ENCODE assay signal across 12 cellular contexts in the genomic region with DNA sequence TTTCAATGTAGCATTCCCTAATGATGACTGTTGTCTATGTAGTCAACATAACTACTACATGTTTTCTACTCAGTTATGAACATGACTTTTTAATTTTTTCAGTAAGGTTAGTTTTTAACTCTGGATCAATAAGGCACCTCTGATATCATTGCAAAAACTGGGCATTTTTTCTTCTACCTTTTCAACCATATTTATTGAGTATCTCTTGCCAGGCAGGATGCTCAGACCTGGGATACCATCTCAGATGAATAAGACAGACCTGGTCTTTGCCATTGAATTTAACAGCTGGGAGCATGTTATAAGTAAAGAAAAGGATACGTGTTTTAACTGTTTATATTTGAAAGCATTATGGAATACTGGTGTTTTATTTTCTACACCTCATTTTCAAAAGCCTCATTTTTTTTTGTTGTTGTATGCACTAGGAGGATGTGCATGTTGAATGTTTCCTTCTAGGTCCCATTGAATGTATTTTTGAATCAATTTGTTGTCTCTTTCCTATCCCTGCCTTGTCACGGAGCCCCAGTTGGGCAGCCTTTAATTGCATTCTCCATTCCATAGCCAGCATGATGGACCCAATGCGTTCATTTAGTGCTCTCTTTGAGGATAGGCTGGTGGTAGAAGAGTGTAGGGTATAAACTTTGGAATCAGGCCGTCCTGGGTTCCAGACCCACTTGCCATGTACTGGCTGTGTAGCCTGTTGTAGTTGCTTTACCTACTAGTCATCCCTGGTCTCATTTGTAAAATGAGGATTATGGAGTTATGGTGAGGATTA. TPM values are rescaled to one million over a fixed set of nuclear protein-coding genes. Genes with fewer than 3 reads are reported as not detected.
DNase-seq lines count a peak whose midpoint lies in the region; ATAC-seq, FAIRE-seq and TF ChIP-seq lines count a peak whose summit lies in the region.
"Had no signal": no experiment of that assay in that cellular context is flagged by ENCODE, and none has a peak within 500 bp of the region (broad histone marks: within the 10 kb centered on the region; RNA-seq: fewer than 3 reads in every experiment).

No MANE protein-coding gene starts in this region.

- TF ChIP-seq POLR2A in HCT116 (IDR thresholded peaks at IDR 0.05; ENCODE audit: borderline replicate concordance, extremely low read depth, insufficient read depth, insufficient read length) = no peak

- intact Hi-C loops in HCT116 (cut with micrococcal nuclease) (loop anchor here (5.0 kb wide), 4 partner anchors 47 to 323 kb away; no protein-coding TSS in a partner anchor), pancreas (cut with DNase I) (no loop called here)
- intact Hi-C loops in activated CD8-positive, alpha-beta T cell treated with anti-CD3 and anti-CD28 coated beads for 36 hours (cut with micrococcal nuclease) = loop anchor here (5.0 to 10.0 kb wide), 2 partner anchors 32 to 105 kb away; no protein-coding TSS in a partner anchor

- no TSS peak for BruUV-seq in HCT116 (replicated peaks; lab: Mats Ljungman, UMichigan)

- H3K79me2 ChIP-seq in HCT116 (ENCODE audit: insufficient read depth, low read length) = peaks cover 87% of the 10 kb centered on the region

- H3K4me3 Mint-ChIP-seq in activated CD8-positive, alpha-beta T cell treated with anti-CD3 and anti-CD28 coated beads for 36 hours = peak overlapping the region; percentile 88
- H3K4me3 Mint-ChIP-seq: mesothelial cell of epicardium had no signal

- H3K27ac Mint-ChIP-seq in activated CD8-positive, alpha-beta T cell treated with anti-CD3 and anti-CD28 coated beads for 36 hours = peak overlapping the region; percentile 96
- H3K27ac Mint-ChIP-seq: mesothelial cell of epicardium had no signal

- no peak for TF ChIP-seq CTCF in HCT116 (IDR thresholded peaks at IDR 0.05 in 2 of 3, conservative IDR thresholded peaks at IDR 0.05 in 1 of 3; ENCODE audit: borderline replicate concordance in 1 of 3, insufficient read depth in 1 of 3, low read depth in 2 of 3, low read length in 2 of 3)
- no peak for TF ChIP-seq CTCF in activated CD8-positive, alpha-beta T cell treated with anti-CD3 and anti-CD28 coated beads for 36 hours (IDR thresholded peaks at IDR 0.05)
- no peak for TF ChIP-seq CTCF in fibroblast of pulmonary artery (IDR thresholded peaks at IDR 0.05; ENCODE audit: low read length, missing control alignments)
- no peak for TF ChIP-seq CTCF in foreskin fibroblast (IDR thresholded peaks at IDR 0.05; ENCODE audit: low read depth, low read length)
- no peak for TF ChIP-seq CTCF in pancreas (IDR thresholded peaks at IDR 0.05)

- H3K4me3 ChIP-seq in HCT116 (replicated peaks in 1 of 2; ENCODE audit: low read depth in 1 of 2, low read length in 2 of 2) = peak overlapping the region in 1 of 2 experiments; percentile 60; a peak in 1 of 4 replicates
- peak overlapping the region; percentile 82 for H3K4me3 ChIP-seq in fibroblast of pulmonary artery (replicated peaks; ENCODE audit: low read depth, low read length)
- peak overlapping the region in 2 of 7 experiments; percentile 0 to 98 for H3K4me3 ChIP-seq in skin epidermis
- H3K4me3 ChIP-seq in foreskin fibroblast (ENCODE audit: low read depth in 1 of 2, low read length in 2 of 2) = no peak overlapping the region
- H3K4me3 ChIP-seq in pancreas = no peak overlapping the region

- no peaks in the 10 kb centered on the region for H3K9me3 ChIP-seq in HCT116 (ENCODE audit: control insufficient read depth in 1 of 2, insufficient read depth in 1 of 2, low read depth in 1 of 2, low read length in 2 of 2)
- H3K9me3 ChIP-seq in pancreas = no peaks in the 10 kb centered on the region

- FAIRE-seq in pancreas (lab: Jason Lieb, UNC) = no peak
- FAIRE-seq: endometrium, G401.6, GM19239 had no signal

- H3K36me3 Mint-ChIP-seq in activated CD8-positive, alpha-beta T cell treated with anti-CD3 and anti-CD28 coated beads for 36 hours (ENCODE audit: low read depth) = peaks cover 65% of the 10 kb centered on the region
- H3K36me3 Mint-ChIP-seq: mesothelial cell of epicardium had no signal

- H3K27ac ChIP-seq in HCT116 (ENCODE audit: low read depth, low read length) = peak overlapping the region; percentile 79
- peak overlapping the region in 17 of 21 experiments; percentile 2 to 100 (median 51) for H3K27ac ChIP-seq in skin epidermis
- peak overlapping the region in 1 of 4 donors; percentile 0 for H3K27ac ChIP-seq in pancreas

- H3K27me3 Mint-ChIP-seq in activated CD8-positive, alpha-beta T cell treated with anti-CD3 and anti-CD28 coated beads for 36 hours = no peaks in the 10 kb centered on the region

- POLR2A ChIA-PET in HCT116 (lab: Charles Lee) = no interaction called here
- POLR2A ChIA-PET in activated CD8-positive, alpha-beta T cell treated with anti-CD3 and anti-CD28 coated beads for 36 hours (lab: Charles Lee) = interaction anchor here (0.6 to 4.8 kb wide), 10 partner anchors 10 to 246 kb away, joined by 3 to 51 read pairs (median 12); no protein-coding TSS in a partner anchor

- no peaks in the 10 kb centered on the region for H3K9me2 ChIP-seq in HCT116 (ENCODE audit: insufficient read depth)

- TF ChIP-seq RAD21 in HCT116 (IDR thresholded peaks at IDR 0.05; ENCODE audit: low read depth) = no peak

- H3K9ac ChIP-seq in HCT116 (ENCODE audit: low read length) = peak overlapping the region; percentile 90

- DNase-seq in HCT116 (ENCODE audit: low read depth, low spot score) (no peak), fibroblast of pulmonary artery (ENCODE audit: low read depth) (no peak), foreskin fibroblast (no peak), Kasumi-1 (lab: John Stamatoyannopoulos, UW) (no peak), pancreas (no peak), pons (ENCODE audit: low spot score) (no peak)
- DNase-seq in activated CD8-positive, alpha-beta T cell treated with anti-CD3 and anti-CD28 coated beads for 36 hours = no peak

- H3K27me3 ChIP-seq in HCT116 (ENCODE audit: insufficient read depth, low read length) = no peaks in the 10 kb centered on the region
- H3K27me3 ChIP-seq in pancreas = no peaks in the 10 kb centered on the region

- WGBS in pancreas, 2 donors = 83 to 87% methylated on average over 4 of the region's 4 CpGs

- CTCF ChIA-PET in HCT116 (lab: Charles Lee) = no interaction called here
- CTCF ChIA-PET in activated CD8-positive, alpha-beta T cell treated with anti-CD3 and anti-CD28 coated beads for 36 hours (lab: Charles Lee) = interaction anchor here (1.2 to 3.2 kb wide), 3 partner anchors 14 to 84 kb away, joined by 3 to 16 read pairs (median 5); no protein-coding TSS in a partner anchor

- H3K4me1 ChIP-seq in HCT116 (ENCODE audit: control insufficient read depth in 1 of 2, insufficient read depth in 2 of 2, low read length in 2 of 2) (peaks cover 69 to 82% of the 10 kb centered on the region in 2 experiments), pancreas (peaks cover 7 to 33% (median 26%) of the 10 kb centered on the region in 3 donors)

- H3K9me3 Mint-ChIP-seq in activated CD8-positive, alpha-beta T cell treated with anti-CD3 and anti-CD28 coated beads for 36 hours = no peaks in the 10 kb centered on the region
- H3K9me3 Mint-ChIP-seq: mesothelial cell of epicardium had no signal

- ATAC-seq in HCT116 = no peak
- ATAC-seq in activated CD8-positive, alpha-beta T cell treated with anti-CD3 and anti-CD28 coated beads for 36 hours = no peak
- no peak for ATAC-seq in pancreas

- peaks cover 6% of the 10 kb centered on the region for H4K20me1 ChIP-seq in HCT116 (ENCODE audit: insufficient read depth)

- no peak overlapping the region for H2AFZ ChIP-seq in HCT116 (ENCODE audit: low read depth, low read length, poor library complexity, severe bottlenecking)

- peaks cover 52% of the 10 kb centered on the region for H3K4me1 Mint-ChIP-seq in activated CD8-positive, alpha-beta T cell treated with anti-CD3 and anti-CD28 coated beads for 36 hours (ENCODE audit: low read depth)

- H3K4me2 ChIP-seq in HCT116 (ENCODE audit: low read length) = peak overlapping the region; percentile 85

- H3K36me3 ChIP-seq in HCT116 (ENCODE audit: control insufficient read depth in 1 of 2, insufficient read depth in 2 of 2, low read length in 2 of 2) = 0 out of 4 replicates have a peak, but pooled peaks cover 0 to 7% of the 10 kb centered on the region in 2 experiments
- H3K36me3 ChIP-seq in pancreas = no peaks in the 10 kb centered on the region

- RAD21 ChIA-PET in HCT116 (lab: Charles Lee; ENCODE audit: low non-redundant PET in 1 of 2, low total read pairs in 2 of 2, uncharacterized antibody in 2 of 2, unreplicated experiment in 2 of 2) = no interaction called here

TF ChIP-seq in HCT116, 20 proteins besides CTCF, POLR2A, EP300 and RAD21 (continues in another document):
- no peak for TF ChIP-seq EGR1 (IDR thresholded peaks at IDR 0.05; ENCODE audit: low read depth)
- no peak for TF ChIP-seq EZH2 (IDR thresholded peaks at IDR 0.05)
- TF ChIP-seq, protein P1, sequence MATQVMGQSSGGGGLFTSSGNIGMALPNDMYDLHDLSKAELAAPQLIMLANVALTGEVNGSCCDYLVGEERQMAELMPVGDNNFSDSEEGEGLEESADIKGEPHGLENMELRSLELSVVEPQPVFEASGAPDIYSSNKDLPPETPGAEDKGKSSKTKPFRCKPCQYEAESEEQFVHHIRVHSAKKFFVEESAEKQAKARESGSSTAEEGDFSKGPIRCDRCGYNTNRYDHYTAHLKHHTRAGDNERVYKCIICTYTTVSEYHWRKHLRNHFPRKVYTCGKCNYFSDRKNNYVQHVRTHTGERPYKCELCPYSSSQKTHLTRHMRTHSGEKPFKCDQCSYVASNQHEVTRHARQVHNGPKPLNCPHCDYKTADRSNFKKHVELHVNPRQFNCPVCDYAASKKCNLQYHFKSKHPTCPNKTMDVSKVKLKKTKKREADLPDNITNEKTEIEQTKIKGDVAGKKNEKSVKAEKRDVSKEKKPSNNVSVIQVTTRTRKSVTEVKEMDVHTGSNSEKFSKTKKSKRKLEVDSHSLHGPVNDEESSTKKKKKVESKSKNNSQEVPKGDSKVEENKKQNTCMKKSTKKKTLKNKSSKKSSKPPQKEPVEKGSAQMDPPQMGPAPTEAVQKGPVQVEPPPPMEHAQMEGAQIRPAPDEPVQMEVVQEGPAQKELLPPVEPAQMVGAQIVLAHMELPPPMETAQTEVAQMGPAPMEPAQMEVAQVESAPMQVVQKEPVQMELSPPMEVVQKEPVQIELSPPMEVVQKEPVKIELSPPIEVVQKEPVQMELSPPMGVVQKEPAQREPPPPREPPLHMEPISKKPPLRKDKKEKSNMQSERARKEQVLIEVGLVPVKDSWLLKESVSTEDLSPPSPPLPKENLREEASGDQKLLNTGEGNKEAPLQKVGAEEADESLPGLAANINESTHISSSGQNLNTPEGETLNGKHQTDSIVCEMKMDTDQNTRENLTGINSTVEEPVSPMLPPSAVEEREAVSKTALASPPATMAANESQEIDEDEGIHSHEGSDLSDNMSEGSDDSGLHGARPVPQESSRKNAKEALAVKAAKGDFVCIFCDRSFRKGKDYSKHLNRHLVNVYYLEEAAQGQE (IDR thresholded peaks at IDR 0.05; ENCODE audit: low read depth) = no peak
- no peak for TF ChIP-seq TCF7L2 (IDR thresholded peaks at IDR 0.05; ENCODE audit: borderline replicate concordance, extremely low read depth, insufficient read depth, insufficient read length)

RNA-seq across cellular contexts. Expression of a gene that starts 3.7 kb away (rescaled TPM):
- total RNA-seq in HCT116 (2021; ENCODE audit: unreplicated experiment) (22.5 TPM), pancreas (10 to 100 TPM; 27.6 to 60.8 (median 36.8) TPM)
- 8.1 and 8.9 TPM in 2 replicates for polyA plus RNA-seq in HCT116 (2012)
- total RNA-seq in activated CD8-positive, alpha-beta T cell treated with anti-CD3 and anti-CD28 coated beads for 36 hours = 10 to 100 TPM; 49.1 to 50.0 TPM
- polyA plus RNA-seq in pancreas = 10 to 100 TPM in 1 of 2 donors, 1 to 10 TPM in 1; 9.0 to 28.6 TPM

Comparison
In these comparisons a context has a peak if more than half of its experiments do, and no peak if none do; other contexts are left out.
1. intact Hi-C loops: an anchor here in HCT116 (5.0 kb wide) and activated CD8-positive, alpha-beta T cell treated with anti-CD3 and anti-CD28 coated beads for 36 hours (5.0 to 10.0 kb wide); none called in pancreas.